Comparison of ENCODE assay signal across 7 cellular contexts in the genomic region with DNA sequence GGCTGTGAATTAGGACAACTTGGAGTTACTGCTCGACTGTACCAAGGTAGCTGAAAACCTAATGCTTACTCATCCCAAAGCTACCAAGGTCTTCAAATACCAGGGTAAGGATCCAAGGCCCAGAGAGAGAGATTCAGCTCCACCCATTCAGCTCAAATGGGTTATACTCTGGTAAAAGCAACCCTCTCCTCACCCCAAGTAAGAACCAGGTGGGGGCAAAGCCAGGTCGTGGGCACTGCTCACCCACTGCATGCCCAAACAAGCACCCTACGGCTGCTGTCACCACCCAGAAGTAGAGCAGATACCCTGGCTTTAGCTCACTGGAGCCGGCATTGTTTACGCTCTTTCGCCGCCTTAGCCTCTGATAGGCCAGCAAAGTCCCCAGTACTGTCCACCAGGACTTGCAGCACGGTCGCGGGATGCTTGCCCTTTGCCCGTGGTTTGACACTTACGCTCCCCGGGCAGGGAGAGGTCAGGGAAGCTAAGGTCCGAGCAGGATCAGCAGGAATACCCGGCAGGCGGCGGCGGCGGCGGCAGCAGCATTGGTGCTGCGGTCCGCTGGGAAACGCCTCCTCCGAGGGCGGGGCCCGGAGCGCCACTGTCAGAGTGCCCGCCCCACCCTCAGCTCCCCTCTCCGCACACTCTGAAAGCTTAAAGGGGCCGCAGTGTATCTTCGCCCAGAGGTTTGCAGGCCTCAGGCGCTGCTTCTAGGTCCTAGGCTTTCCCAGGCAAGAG. TPM values are rescaled to one million over a fixed set of nuclear protein-coding genes. Genes with fewer than 3 reads are reported as not detected.
DNase-seq lines count a peak whose midpoint lies in the region; ATAC-seq and TF ChIP-seq lines count a peak whose summit lies in the region.

No MANE protein-coding gene starts in this region.

- peaks cover 6% of the 10 kb centered on the region for H3K4me1 ChIP-seq in endodermal cell (ENCODE audit: control insufficient read depth, insufficient read depth, low read length)
- H3K4me1 ChIP-seq in mesendoderm (ENCODE audit: control insufficient read depth, low read depth, low read length) = peaks cover 4% of the 10 kb centered on the region

- H3K56ac ChIP-seq in mesendoderm (ENCODE audit: low read length) = peak overlapping the region; percentile 82

- peaks cover 54% of the 10 kb centered on the region for H3K79me2 ChIP-seq in mesendoderm (ENCODE audit: control insufficient read depth, insufficient read depth, low read length)

- TF ChIP-seq POLR2A in GM18505 (IDR thresholded peaks at IDR 0.05; ENCODE audit: borderline replicate concordance, extremely low read depth, insufficient read depth, insufficient read length) = no peak

- H3K9me3 ChIP-seq in endodermal cell (ENCODE audit: control insufficient read depth, low read length) = no peaks in the 10 kb centered on the region

- H3K9me3 Mint-ChIP-seq in endodermal cell = no peaks in the 10 kb centered on the region

- H3K23ac ChIP-seq in mesendoderm (ENCODE audit: low read length) = no peak overlapping the region

- H3K36me3 Mint-ChIP-seq in endodermal cell (ENCODE audit: low read depth) = peaks cover 13% of the 10 kb centered on the region

- no peaks in the 10 kb centered on the region for H3K27me3 ChIP-seq in endodermal cell (ENCODE audit: control insufficient read depth, insufficient read depth, low read length, poor library complexity, severe bottlenecking)
- H3K27me3 ChIP-seq in mesendoderm (ENCODE audit: insufficient read depth, low read length, poor library complexity) = no peaks in the 10 kb centered on the region

- 10 to 26% methylated on average over 9 to 32 of the region's 32 CpGs for WGBS in endodermal cell (ENCODE audit: insufficient coverage in 1 of 2, insufficient read length in 1 of 2), 2 experiments
- no CpG with 5 or more reads among the region's 32 CpGs for whole genome bisulfite sequencing in mesendoderm (ENCODE audit: extremely low coverage, insufficient coverage, low lambda C conversion rate)

- H3K27ac ChIP-seq in endodermal cell (ENCODE audit: low read depth, low read length) = no peak overlapping the region
- H3K27ac ChIP-seq in mesendoderm (ENCODE audit: low read depth, low read length) = no peak overlapping the region

- H4K8ac ChIP-seq in mesendoderm (ENCODE audit: low read depth, low read length) = no peak overlapping the region

- peak overlapping the region; percentile 52 for H3K27ac Mint-ChIP-seq in endodermal cell

- no peak overlapping the region for H2BK5ac ChIP-seq in mesendoderm (ENCODE audit: low read length)

- no peak overlapping the region for H4K5ac ChIP-seq in mesendoderm (ENCODE audit: low read length)

- H3K4me3 ChIP-seq in endodermal cell (ENCODE audit: low read length) (peak overlapping the region; percentile 83), mesendoderm (ENCODE audit: low read length) (peak overlapping the region; percentile 36)

- peak overlapping the region; percentile 97 for H3K4me2 ChIP-seq in mesendoderm (ENCODE audit: low read length)

- peaks cover 8% of the 10 kb centered on the region for H3K36me3 ChIP-seq in endodermal cell (ENCODE audit: control insufficient read depth, insufficient read depth, low read length)
- no peaks in the 10 kb centered on the region for H3K36me3 ChIP-seq in mesendoderm (ENCODE audit: control insufficient read depth, insufficient read depth, low read length)

- no peak overlapping the region for H2BK120ac ChIP-seq in mesendoderm (ENCODE audit: low read depth, low read length)

- no peaks in the 10 kb centered on the region for H3K27me3 Mint-ChIP-seq in endodermal cell (ENCODE audit: insufficient read depth)

- peaks cover 16% of the 10 kb centered on the region for H3K79me1 ChIP-seq in mesendoderm (ENCODE audit: low read length)

- H2AK5ac ChIP-seq in mesendoderm (ENCODE audit: low read length) = no peak overlapping the region

- peak; percentile 98 for ATAC-seq in GM18505 (IDR thresholded peaks at IDR 0.05; ENCODE audit: unreplicated experiment)
- ATAC-seq in HG02884 (IDR thresholded peaks at IDR 0.05; ENCODE audit: unreplicated experiment) = peak; percentile 98

- H3K4me1 Mint-ChIP-seq in endodermal cell = peaks cover 22% of the 10 kb centered on the region

- no peak overlapping the region for H3K4ac ChIP-seq in mesendoderm (ENCODE audit: low read depth, low read length)

- no peak overlapping the region for H3K9ac ChIP-seq in endodermal cell (ENCODE audit: extremely low read depth, low read length, poor library complexity, severe bottlenecking)
- peak overlapping the region; percentile 74 for H3K9ac ChIP-seq in mesendoderm (ENCODE audit: low read length)

- peak overlapping the region; percentile 62 for H3K4me3 Mint-ChIP-seq in endodermal cell

- H3K18ac ChIP-seq in mesendoderm (ENCODE audit: low read length) = no peak overlapping the region

- peak; percentile 48 to 94 for DNase-seq in NCI-H526 (lab: John Stamatoyannopoulos, UW)
- DNase-seq in activated CD8-positive, alpha-beta memory T cell treated with anti-CD3 and anti-CD28 coated beads, Interleukin-2, amount 50 U/mL, for 24 hours (ENCODE audit: extremely low read depth) = peak; percentile 38
- DNase-seq in endodermal cell = peak; percentile 93
- peak; percentile 91 for DNase-seq in mesendoderm
- peak; percentile 58 for DNase-seq in stimulated activated CD8-positive, alpha-beta memory T cell treated with anti-CD3 and anti-CD28 coated beads, Interleukin-12 subunit alpha, Interleukin-12 subunit beta, amount 100 ng/mL, for 4 hours (ENCODE audit: low read depth)

- peak; percentile 38 for TF ChIP-seq CTCF in endodermal cell (conservative IDR thresholded peaks at IDR 0.05)

- H2BK15ac ChIP-seq in mesendoderm (replicated peaks; ENCODE audit: low read depth) = no peak overlapping the region

RNA-seq across cellular contexts. Expression of a gene that starts 19.6 kb away (rescaled TPM):
- 100 to 1,000 TPM; 162 to 211 TPM for total RNA-seq in endodermal cell
- polyA plus RNA-seq in endodermal cell (2013, experiment 1 of 2) = 160 TPM
- 156 TPM for polyA plus RNA-seq in endodermal cell (2013, experiment 2 of 2)
- 48.6 TPM for polyA plus RNA-seq in mesendoderm (2013, experiment 1 of 2)
- 48.5 TPM for polyA plus RNA-seq in mesendoderm (2013, experiment 2 of 2)

Comparison
In these comparisons a context has a peak if more than half of its experiments do, and no peak if none do; other contexts are left out.
1. DNase-seq: peak in every context shown above with its lines; median percentile 93 in endodermal cell; 91 in mesendoderm; 71 in NCI-H526; 58 in stimulated activated CD8-positive, alpha-beta memory T cell treated with anti-CD3 and anti-CD28 coated beads, Interleukin-12 subunit alpha, Interleukin-12 subunit beta, amount 100 ng/mL, for 4 hours; 38 in activated CD8-positive, alpha-beta memory T cell treated with anti-CD3 and anti-CD28 coated beads, Interleukin-2, amount 50 U/mL, for 24 hours.